In genomic region chr17:65058615-65059014, GRCh38 we compare ENCODE assay signal across 14 cellular contexts. TPM values are rescaled to one million over a fixed set of nuclear protein-coding genes. Genes with fewer than 3 reads are reported as not detected.
DNase-seq lines count a peak whose midpoint lies in the region; ATAC-seq and TF ChIP-seq lines count a peak whose summit lies in the region.
"Had no signal": no experiment of that assay in that cellular context is flagged by ENCODE, and none has a peak within 500 bp of the region (broad histone marks: within the 10 kb centered on the region; RNA-seq: fewer than 3 reads in every experiment).

No MANE protein-coding gene starts in this region.

- POLR2A ChIA-PET in HEK293 (lab: Yijun Ruan, JAX): no interaction called here

- peak overlapping the region; percentile 3 for H3K27ac Mint-ChIP-seq in activated naive CD8-positive, alpha-beta T cell treated with anti-CD3 and anti-CD28 coated beads for 36 hours
- H3K27ac Mint-ChIP-seq in HFFc6: no peak overlapping the region

- H3K4me3 Mint-ChIP-seq in activated naive CD8-positive, alpha-beta T cell treated with anti-CD3 and anti-CD28 coated beads for 36 hours: no peak overlapping the region
- no peak overlapping the region for H3K4me3 Mint-ChIP-seq in HFFc6

- peaks cover 19% of the 10 kb centered on the region for H3K36me3 Mint-ChIP-seq in activated naive CD8-positive, alpha-beta T cell treated with anti-CD3 and anti-CD28 coated beads for 36 hours
- H3K36me3 Mint-ChIP-seq in HFFc6 (ENCODE audit: low read depth): peaks cover 2% of the 10 kb centered on the region; the same call in 1 of the 2 replicates

- no peak for DNase-seq in activated naive CD8-positive, alpha-beta T cell treated with anti-CD3 and anti-CD28 coated beads for 36 hours
- DNase-seq in left kidney (ENCODE audit: low read depth, low spot score): peak; percentile 47
- no peak for DNase-seq in HFFc6
- no peak for DNase-seq in GF-D8 (lab: John Stamatoyannopoulos, UW)
- DNase-seq: activated CD4-positive, CD25-positive, alpha-beta regulatory T cell treated with anti-CD3 and anti-CD28 coated beads, Interleukin-2, amount 50 U/mL, for 72 hours; caudate nucleus; NCI-H146; NCI-H774; ovary; SJCRH30 had no signal

- CTCF ChIA-PET in HEK293 (lab: Yijun Ruan, JAX): interaction anchor here (0.6 to 0.8 kb wide), 2 partner anchors 42 to 75 kb away, joined by 4 read pairs; no protein-coding TSS in a partner anchor

- no peaks in the 10 kb centered on the region for H3K9me3 Mint-ChIP-seq in activated naive CD8-positive, alpha-beta T cell treated with anti-CD3 and anti-CD28 coated beads for 36 hours
- no peaks in the 10 kb centered on the region for H3K9me3 Mint-ChIP-seq in HFFc6

- H3K36me3 ChIP-seq in HEK293 (ENCODE audit: control insufficient read depth in 2 of 2, insufficient read depth in 1 of 2, low read length in 2 of 2): no peaks in the 10 kb centered on the region; a peak in 1 of 3 replicates
- H3K36me3 ChIP-seq: ovary, SJCRH30 had no signal

- H3K4me3 ChIP-seq in HEK293 (ENCODE audit: low read depth, low read length) (no peak overlapping the region), skin epidermis (no peak overlapping the region)
- H3K4me3 ChIP-seq: ovary, SJCRH30 had no signal

- ATAC-seq in GM18517 (IDR thresholded peaks at IDR 0.05; ENCODE audit: unreplicated experiment): no peak
- no peak for ATAC-seq in HG02885 (IDR thresholded peaks at IDR 0.05; ENCODE audit: poor library complexity, unreplicated experiment)

- no peak for TF ChIP-seq CTCF in HEK293 (tag by site-specific recombination; IDR thresholded peaks at IDR 0.05)
- TF ChIP-seq CTCF in HFFc6 (IDR thresholded peaks at IDR 0.05): no peak

- peaks cover 4% of the 10 kb centered on the region for H3K27me3 Mint-ChIP-seq in activated naive CD8-positive, alpha-beta T cell treated with anti-CD3 and anti-CD28 coated beads for 36 hours
- H3K27me3 Mint-ChIP-seq in HFFc6 (ENCODE audit: insufficient read depth): no peaks in the 10 kb centered on the region; the same call in none of the 2 replicates

- no peaks in the 10 kb centered on the region for H3K9me3 ChIP-seq in HEK293 (ENCODE audit: control insufficient read depth, insufficient read depth, low read depth, low read length)
- H3K9me3 ChIP-seq: ovary, SJCRH30 had no signal

- peaks cover 15% of the 10 kb centered on the region for H3K4me1 Mint-ChIP-seq in activated naive CD8-positive, alpha-beta T cell treated with anti-CD3 and anti-CD28 coated beads for 36 hours
- peaks cover 37% of the 10 kb centered on the region for H3K4me1 Mint-ChIP-seq in HFFc6 (ENCODE audit: low read depth)

- H3K27ac ChIP-seq in HEK293 (ENCODE audit: extremely low read depth, low read depth, low read length): no peak overlapping the region; the same call in none of the 2 replicates
- peak overlapping the region in 16 of 21 experiments; percentile 37 to 99 (median 98) for H3K27ac ChIP-seq in skin epidermis
- H3K27ac ChIP-seq: ovary, SJCRH30 had no signal

- H3K4me1 ChIP-seq in HEK293 (ENCODE audit: control insufficient read depth, insufficient read depth, low read length): peaks cover 24% of the 10 kb centered on the region

TF ChIP-seq in HEK293, 187 proteins besides CTCF, POLR2A, EP300 and RAD21:
- TF ChIP-seq ZNF366 (tag by site-specific recombination; conservative IDR thresholded peaks at IDR 0.05) (0 out of 2 replicates have a peak, but pooled peaks have one; percentile 15), ZNF654 (tag by site-specific recombination; IDR thresholded peaks at IDR 0.05; ENCODE audit: low read depth) (no peak)

RNA-seq across cellular contexts. Expression of gene GNA13, which starts 2.1 kb away (rescaled TPM):
- total RNA-seq in activated naive CD8-positive, alpha-beta T cell treated with anti-CD3 and anti-CD28 coated beads for 36 hours: 10 to 100 TPM; 53.8 to 54.2 TPM
- total RNA-seq in HFFc6 (2021; fragmentation: NEBNext Ultra II Directional; extraction: Animal tissue kit (Norgen Biotek cat#: 25700)): 10 to 100 TPM; 23.3 to 31.8 (median 27.9) TPM
